ENCODE assay signal across 26 cellular contexts in the genomic region with DNA sequence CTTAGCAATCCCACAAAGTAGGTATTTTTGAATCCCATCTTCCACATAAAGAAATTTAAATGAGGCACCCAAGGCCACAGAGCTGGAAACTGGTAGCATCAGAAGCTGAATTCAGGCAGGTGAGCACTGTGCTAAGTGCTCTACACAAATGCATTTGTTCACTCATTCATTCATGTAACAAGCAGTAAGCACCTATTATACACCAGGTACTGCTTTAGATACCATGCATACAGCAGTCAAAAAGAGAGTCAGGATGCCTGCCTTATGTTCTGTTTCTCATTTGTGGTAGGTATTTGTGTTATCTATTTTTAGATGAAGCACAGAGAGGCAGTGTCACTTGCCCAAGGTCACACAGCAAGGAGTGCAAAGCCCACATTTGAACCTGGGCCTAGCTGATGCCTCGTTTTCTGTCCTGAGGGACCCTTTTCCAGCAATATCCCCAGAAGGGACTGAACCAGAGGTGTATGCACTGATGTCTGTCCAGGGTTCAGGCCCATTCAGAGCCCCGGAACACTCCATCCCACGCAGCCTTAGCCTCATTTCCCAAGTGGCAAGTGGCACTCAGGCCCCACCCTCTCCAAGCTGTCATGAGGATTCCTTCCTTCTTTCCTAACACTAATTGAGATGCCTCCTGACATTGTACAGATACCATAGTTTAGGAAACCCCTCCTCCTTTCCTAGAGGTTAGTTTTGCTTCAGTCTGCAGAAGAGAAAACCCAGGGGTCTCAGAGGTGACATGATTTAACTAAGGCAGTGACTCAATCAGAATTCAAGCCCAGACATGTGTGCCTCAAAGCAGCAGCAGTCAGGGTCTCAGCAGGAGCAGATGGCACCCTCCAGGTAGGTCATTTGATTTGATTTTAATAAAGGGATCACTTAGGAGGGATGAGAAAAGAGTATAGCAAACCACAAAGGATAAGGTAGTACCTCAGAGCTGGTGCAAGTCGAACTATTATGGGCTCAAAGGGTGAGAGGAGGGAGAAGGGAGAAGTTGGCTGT.
A peak's percentile ranks its signal among the peaks of the same experiment; 100 is the strongest.
DNase-seq lines count a peak whose midpoint lies in the region; FAIRE-seq and TF ChIP-seq lines count a peak whose summit lies in the region.
"Had no signal": no experiment of that assay in that cellular context is flagged by ENCODE, and none has a peak within 500 bp of the region (broad histone marks: within the 10 kb centered on the region; RNA-seq: fewer than 3 reads in every experiment).

No MANE protein-coding gene starts in this region.

- H3K9ac ChIP-seq in mesenchymal stem cell (ENCODE audit: low read length): no peak overlapping the region
- H3K9ac ChIP-seq: BLaER1 had no signal

- no peak overlapping the region for H3K4me3 Mint-ChIP-seq in activated T-cell treated with anti-CD3 and anti-CD28 coated beads, Interleukin-2, amount 50 U/mL, for 24 hours
- H3K4me3 Mint-ChIP-seq: activated CD4-positive, alpha-beta T cell treated with anti-CD3 and anti-CD28 coated beads for 36 hours; activated CD8-positive, alpha-beta T cell treated with anti-CD3 and anti-CD28 coated beads for 36 hours; activated naive CD4-positive, alpha-beta T cell treated with anti-CD3 and anti-CD28 coated beads, Interleukin-2, amount 10 ng/mL, durations not matched to agents 7 days and 5 days; immature natural killer cell; stimulated activated naive CD8-positive, alpha-beta T cell treated with anti-CD3 and anti-CD28 coated beads, Interleukin-15, Interleukin-2, amounts not matched to agents 100 ng/mL and 50 ng/mL, for 24 hours had no signal

- H3K18ac ChIP-seq in mesenchymal stem cell (ENCODE audit: low read depth in 1 of 2, low read length in 2 of 2): peak overlapping the region in 1 of 2 experiments; percentile 34

- H3K23ac ChIP-seq in mesenchymal stem cell (ENCODE audit: low read length in 2 of 2): no peak overlapping the region

- H4K91ac ChIP-seq in mesenchymal stem cell (ENCODE audit: low read length): no peak overlapping the region

- no peak overlapping the region for H4K8ac ChIP-seq in mesenchymal stem cell (ENCODE audit: low read length)

- 54% methylated on average over 4 of the region's 4 CpGs for WGBS in mesenchymal stem cell

- DNase-seq in GM12891 (ENCODE audit: insufficient read length, low spot score): no peak
- peak; percentile 86 for DNase-seq in NCI-H2171 (lab: John Stamatoyannopoulos, UW)
- no peak for DNase-seq in mesenchymal stem cell
- DNase-seq in stimulated activated CD4-positive, alpha-beta T cell treated with anti-CD3 and anti-CD28 coated beads, Interleukin-12 subunit alpha, Interleukin-12 subunit beta, amount 100 ng/mL, for 4 hours: no peak
- no peak for DNase-seq in activated T-cell treated with anti-CD3 and anti-CD28 coated beads, Interleukin-2, amount 50 U/mL, for 24 hours
- DNase-seq in dedifferentiated amniotic fluid mesenchymal stem cell (ENCODE audit: extremely low spot score): no peak
- DNase-seq: activated CD4-positive, alpha-beta T cell treated with anti-CD3 and anti-CD28 coated beads for 36 hours; activated CD8-positive, alpha-beta memory T cell treated with anti-CD3 and anti-CD28 coated beads, Interleukin-2, amount 50 U/mL, for 48 hours; activated CD8-positive, alpha-beta T cell treated with anti-CD3 and anti-CD28 coated beads for 36 hours; activated naive CD4-positive, alpha-beta T cell treated with anti-CD3 and anti-CD28 coated beads, Interleukin-2, amount 10 ng/mL, durations not matched to agents 7 days and 5 days; adrenal gland; DMS53; effector CD4-positive, alpha-beta T cell; H7; immature natural killer cell; MV-4-11; NCI-H1694; NCI-H774; ovary; Peyer's patch; SW 1271 had no signal

- H2BK15ac ChIP-seq in mesenchymal stem cell (ENCODE audit: low read depth, poor library complexity, severe bottlenecking): no peak overlapping the region

- H2BK12ac ChIP-seq in mesenchymal stem cell (ENCODE audit: low read length in 2 of 2): no peak overlapping the region

- H2BK5ac ChIP-seq in mesenchymal stem cell (ENCODE audit: low read depth, low read length, poor library complexity, severe bottlenecking): no peak overlapping the region

- peak overlapping the region; percentile 15 to 19 for H3K4ac ChIP-seq in mesenchymal stem cell (ENCODE audit: low read depth in 1 of 2, low read length in 2 of 2)

- no peaks in the 10 kb centered on the region for H3K9me3 Mint-ChIP-seq in activated T-cell treated with anti-CD3 and anti-CD28 coated beads, Interleukin-2, amount 50 U/mL, for 24 hours
- H3K9me3 Mint-ChIP-seq: activated CD8-positive, alpha-beta T cell treated with anti-CD3 and anti-CD28 coated beads for 36 hours; activated naive CD4-positive, alpha-beta T cell treated with anti-CD3 and anti-CD28 coated beads, Interleukin-2, amount 10 ng/mL, durations not matched to agents 7 days and 5 days; brain; immature natural killer cell; stimulated activated naive CD8-positive, alpha-beta T cell treated with anti-CD3 and anti-CD28 coated beads, Interleukin-15, Interleukin-2, amounts not matched to agents 100 ng/mL and 50 ng/mL, for 24 hours had no signal

- H3K14ac ChIP-seq in mesenchymal stem cell (ENCODE audit: low read length in 2 of 2): no peak overlapping the region

- no peak overlapping the region for H3K4me3 ChIP-seq in mesenchymal stem cell (ENCODE audit: insufficient read depth in 1 of 2, low read depth in 1 of 2, low read length in 2 of 2)
- H3K4me3 ChIP-seq: adrenal gland, BLaER1, ovary, Peyer's patch, vagina had no signal

- no peak overlapping the region for H2BK120ac ChIP-seq in mesenchymal stem cell (ENCODE audit: low read depth, low read length)

- no peak overlapping the region for H3K27ac Mint-ChIP-seq in activated T-cell treated with anti-CD3 and anti-CD28 coated beads, Interleukin-2, amount 50 U/mL, for 24 hours
- H3K27ac Mint-ChIP-seq: activated CD4-positive, alpha-beta T cell treated with anti-CD3 and anti-CD28 coated beads for 36 hours; activated CD8-positive, alpha-beta T cell treated with anti-CD3 and anti-CD28 coated beads for 36 hours; activated naive CD4-positive, alpha-beta T cell treated with anti-CD3 and anti-CD28 coated beads, Interleukin-2, amount 10 ng/mL, durations not matched to agents 7 days and 5 days; immature natural killer cell; stimulated activated naive CD8-positive, alpha-beta T cell treated with anti-CD3 and anti-CD28 coated beads, Interleukin-15, Interleukin-2, amounts not matched to agents 100 ng/mL and 50 ng/mL, for 24 hours had no signal

- no peak for TF ChIP-seq POLR2A in GM12891 (IDR thresholded peaks at IDR 0.05; ENCODE audit: low read depth, low read length)

- no peaks in the 10 kb centered on the region for H3K9me3 ChIP-seq in mesenchymal stem cell (ENCODE audit: control insufficient read depth, low read length)
- H3K9me3 ChIP-seq: adrenal gland, BLaER1, ovary, Peyer's patch, vagina had no signal

- H3K27me3 ChIP-seq in mesenchymal stem cell (ENCODE audit: control insufficient read depth in 1 of 2, insufficient read depth in 1 of 2, low read length in 2 of 2): peaks cover 41 to 59% of the 10 kb centered on the region in 2 experiments
- H3K27me3 ChIP-seq: adrenal gland, ovary, Peyer's patch, vagina had no signal

- H3K27me3 Mint-ChIP-seq in activated T-cell treated with anti-CD3 and anti-CD28 coated beads, Interleukin-2, amount 50 U/mL, for 24 hours: peaks cover 17% of the 10 kb centered on the region
- H3K27me3 Mint-ChIP-seq: stimulated activated naive CD8-positive, alpha-beta T cell treated with anti-CD3 and anti-CD28 coated beads, Interleukin-15, Interleukin-2, amounts not matched to agents 100 ng/mL and 50 ng/mL, for 24 hours had no signal

- no peaks in the 10 kb centered on the region for H3K36me3 Mint-ChIP-seq in activated T-cell treated with anti-CD3 and anti-CD28 coated beads, Interleukin-2, amount 50 U/mL, for 24 hours (ENCODE audit: low read depth)
- H3K36me3 Mint-ChIP-seq: activated naive CD4-positive, alpha-beta T cell treated with anti-CD3 and anti-CD28 coated beads, Interleukin-2, amount 10 ng/mL, durations not matched to agents 7 days and 5 days; brain; immature natural killer cell had no signal

- H3K4me2 ChIP-seq in mesenchymal stem cell (ENCODE audit: low read length, poor library complexity, severe bottlenecking): no peak overlapping the region
- H3K4me2 ChIP-seq: BLaER1 had no signal

- no peak overlapping the region for H2AFZ ChIP-seq in mesenchymal stem cell (ENCODE audit: low read depth, low read length)

- no peaks in the 10 kb centered on the region for H3K4me1 Mint-ChIP-seq in activated T-cell treated with anti-CD3 and anti-CD28 coated beads, Interleukin-2, amount 50 U/mL, for 24 hours (ENCODE audit: low read depth)
- H3K4me1 Mint-ChIP-seq: activated CD4-positive, alpha-beta T cell treated with anti-CD3 and anti-CD28 coated beads for 36 hours; activated naive CD4-positive, alpha-beta T cell treated with anti-CD3 and anti-CD28 coated beads, Interleukin-2, amount 10 ng/mL, durations not matched to agents 7 days and 5 days; immature natural killer cell had no signal

- H3K79me1 ChIP-seq in mesenchymal stem cell (replicated peaks; ENCODE audit: low read length, poor library complexity, severe bottlenecking): no peaks in the 10 kb centered on the region

- H3K27ac ChIP-seq in angular gyrus (ENCODE audit: low read depth, low read length) (peak overlapping the region; percentile 73), mesenchymal stem cell (ENCODE audit: low read length, poor library complexity, severe bottlenecking) (no peak overlapping the region)
- H3K27ac ChIP-seq: adrenal gland, BLaER1, ovary, Peyer's patch, vagina had no signal

- no peak overlapping the region for H2AK5ac ChIP-seq in mesenchymal stem cell (ENCODE audit: low read length, severe bottlenecking)

- FAIRE-seq in GM12891 (lab: Jason Lieb, UNC): peak; percentile 13

- H3K4me1 ChIP-seq in mesenchymal stem cell (ENCODE audit: control insufficient read depth, insufficient read depth, low read depth, low read length): peaks cover 9% of the 10 kb centered on the region

- no peaks in the 10 kb centered on the region for H3K36me3 ChIP-seq in mesenchymal stem cell (ENCODE audit: control insufficient read depth in 1 of 2, insufficient read depth in 2 of 2, low read depth in 1 of 2, low read length in 2 of 2)
- H3K36me3 ChIP-seq: adrenal gland, BLaER1, ovary, Peyer's patch, vagina had no signal

TF ChIP-seq in GM12891, 5 proteins besides CTCF, POLR2A, EP300 and RAD21:
- TF ChIP-seq SPI1 (IDR thresholded peaks at IDR 0.05; ENCODE audit: low read depth, low read length) (no peak), TAF1 (IDR thresholded peaks at IDR 0.05; ENCODE audit: low read depth, low read length) (no peak), PAX5 (IDR thresholded peaks at IDR 0.05; ENCODE audit: insufficient read depth, low read length, severe bottlenecking) (no peak)
TF ChIP-seq in GM12891: peak in this region for 0.
